ENCODE assay signal across 17 cellular contexts in the genomic region with DNA sequence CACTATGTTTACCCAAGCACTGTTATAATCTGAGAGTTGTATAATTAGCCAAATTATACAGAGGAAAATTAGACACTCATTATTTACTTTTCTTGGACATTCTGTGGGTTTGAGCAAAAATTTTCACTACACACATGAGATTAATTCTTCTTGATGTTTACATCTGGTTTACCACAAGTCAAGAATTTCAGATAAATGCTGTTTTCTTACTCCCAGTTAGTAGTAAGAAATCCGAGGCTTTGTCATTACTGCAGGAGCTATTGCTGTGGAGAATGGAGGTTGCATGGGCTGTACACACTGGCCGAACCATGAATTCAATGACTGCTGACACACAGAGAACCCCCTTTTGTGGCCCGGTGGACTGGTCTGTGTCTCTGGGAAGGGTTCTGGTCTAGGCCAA.
DNase-seq lines count a peak whose midpoint lies in the region; ATAC-seq lines count a peak whose summit lies in the region.
"Had no signal": no experiment of that assay in that cellular context is flagged by ENCODE, and none has a peak within 500 bp of the region (broad histone marks: within the 10 kb centered on the region; RNA-seq: fewer than 3 reads in every experiment).

No MANE protein-coding gene starts in this region.

- no peak overlapping the region for H2BK120ac ChIP-seq in mesendoderm (ENCODE audit: low read depth, low read length)

- no peaks in the 10 kb centered on the region for H3K4me1 ChIP-seq in mesendoderm (ENCODE audit: control insufficient read depth, low read depth, low read length)

- no peak for ATAC-seq in HG02970 (IDR thresholded peaks at IDR 0.05; ENCODE audit: low FRiP score, unreplicated experiment)
- ATAC-seq: GM12878, HCT116 had no signal

- no peak overlapping the region for H4K8ac ChIP-seq in mesendoderm (ENCODE audit: low read depth, low read length)

- H3K36me3 ChIP-seq in mesendoderm (ENCODE audit: control insufficient read depth, insufficient read depth, low read length), result no peaks in the 10 kb centered on the region

- no peak overlapping the region for H3K4me2 ChIP-seq in mesendoderm (ENCODE audit: low read length)

- no peak overlapping the region for H3K18ac ChIP-seq in mesendoderm (ENCODE audit: low read length)

- no peak overlapping the region for H2AK5ac ChIP-seq in mesendoderm (ENCODE audit: low read length)

- H2BK15ac ChIP-seq in mesendoderm (replicated peaks; ENCODE audit: low read depth), result no peak overlapping the region

- no peaks in the 10 kb centered on the region for H3K79me1 ChIP-seq in mesendoderm (ENCODE audit: low read length)

- peak; percentile 63 for DNase-seq in H4 (ENCODE audit: low spot score)
- DNase-seq in amniotic epithelial cell (ENCODE audit: low read depth), result peak; percentile 75
- peak; percentile 30 for DNase-seq in fibroblast of peridontal ligament (ENCODE audit: extremely low read depth)
- no peak for DNase-seq in hippocampal formation (lab: John Stamatoyannopoulos, UW)
- DNase-seq in NCI-H1092 treated with DMSO at 0.1 percent for 48 hours (lab: John Stamatoyannopoulos, UW), result no peak
- DNase-seq in mesendoderm, result no peak
- DNase-seq: CD4-positive, alpha-beta T cell; CD8-positive, alpha-beta memory T cell; DMS 273 treated with DMSO at 0.1 percent for 48 hours; DMS79; EL; GDM1; GM23248; H9 had no signal

- no peak overlapping the region for H2BK5ac ChIP-seq in mesendoderm (ENCODE audit: low read length)

- H3K27me3 ChIP-seq in mesendoderm (ENCODE audit: insufficient read depth, low read length, poor library complexity), result no peaks in the 10 kb centered on the region

- no CpG with 5 or more reads among the region's 3 CpGs for WGBS in mesendoderm (ENCODE audit: extremely low coverage, insufficient coverage, low lambda C conversion rate)

- H3K4ac ChIP-seq in mesendoderm (ENCODE audit: low read depth, low read length), result no peak overlapping the region

- no peak overlapping the region for H3K4me3 ChIP-seq in mesendoderm (ENCODE audit: low read length)
- H3K4me3 ChIP-seq: GM12878, GM23248 had no signal

- H3K79me2 ChIP-seq in mesendoderm (ENCODE audit: control insufficient read depth, insufficient read depth, low read length), result no peaks in the 10 kb centered on the region

- no peak overlapping the region for H3K27ac ChIP-seq in mesendoderm (ENCODE audit: low read depth, low read length)
- H3K27ac ChIP-seq: GM23248 had no signal

- H3K23ac ChIP-seq in mesendoderm (ENCODE audit: low read length), result no peak overlapping the region

- no peak overlapping the region for H4K5ac ChIP-seq in mesendoderm (ENCODE audit: low read length)

- no peak overlapping the region for H3K56ac ChIP-seq in mesendoderm (ENCODE audit: low read length)

- no peak overlapping the region for H3K9ac ChIP-seq in mesendoderm (ENCODE audit: low read length)
- H3K9ac ChIP-seq: GM23248 had no signal

Comparison
In these comparisons a context has a peak if more than half of its experiments do, and no peak if none do; other contexts are left out.
1. DNase-seq: peak in H4 (single experiment), amniotic epithelial cell (single experiment) and fibroblast of peridontal ligament (single experiment); none in hippocampal formation (0 of 2), NCI-H1092 treated with DMSO at 0.1 percent for 48 hours (single experiment) and mesendoderm (single experiment).